In genomic region chr7:55140221-55140980, GRCh38 we compare ENCODE assay signal across 7 cellular contexts.
DNase-seq lines count a peak whose midpoint lies in the region; ATAC-seq and TF ChIP-seq lines count a peak whose summit lies in the region.

No MANE protein-coding gene starts in this region.

- DNase-seq in activated B cell treated with CpG ODN at 0.5 μM for 24 hours (no peak), myocyte (ENCODE audit: low read depth) (peak; percentile 81), endothelial cell (ENCODE audit: low spot score) (no peak), SW 1271 (lab: John Stamatoyannopoulos, UW) (no peak)
- DNase-seq in naive thymus-derived CD8-positive, alpha-beta T cell, result no peak

- H3K27me3 Mint-ChIP-seq in activated B cell treated with CpG ODN at 0.5 μM for 24 hours, result peaks cover 9% of the 10 kb centered on the region
- H3K27me3 Mint-ChIP-seq in endothelial cell (ENCODE audit: unreplicated experiment), result peaks cover 3% of the 10 kb centered on the region
- peaks cover 2 to 17% (median 10%) of the 10 kb centered on the region in 5 donors for H3K27me3 Mint-ChIP-seq in naive thymus-derived CD8-positive, alpha-beta T cell

- H3K27ac Mint-ChIP-seq in activated B cell treated with CpG ODN at 0.5 μM for 24 hours, result no peak overlapping the region
- H3K27ac Mint-ChIP-seq in endothelial cell (ENCODE audit: unreplicated experiment), result no peak overlapping the region
- H3K27ac Mint-ChIP-seq in naive thymus-derived CD8-positive, alpha-beta T cell, result no peak overlapping the region

- H3K4me1 Mint-ChIP-seq in activated B cell treated with CpG ODN at 0.5 μM for 24 hours (peaks cover 7% of the 10 kb centered on the region), endothelial cell (ENCODE audit: unreplicated experiment) (no peaks in the 10 kb centered on the region)
- no peaks in the 10 kb centered on the region for H3K4me1 Mint-ChIP-seq in naive thymus-derived CD8-positive, alpha-beta T cell

- POLR2A ChIA-PET in activated B cell treated with CpG ODN at 0.5 μM for 24 hours (lab: Charles Lee), result no interaction called here
- POLR2A ChIA-PET in naive thymus-derived CD8-positive, alpha-beta T cell (lab: Charles Lee), result no interaction called here

- ATAC-seq in GM19043 (IDR thresholded peaks at IDR 0.05; ENCODE audit: low read depth, unreplicated experiment), result peak; percentile 94
- ATAC-seq in HG02870 (IDR thresholded peaks at IDR 0.05; ENCODE audit: unreplicated experiment), result peak; percentile 100
- ATAC-seq in activated B cell treated with CpG ODN at 0.5 μM for 24 hours (ENCODE audit: low read depth), result peak; percentile 67
- no peak for ATAC-seq in naive thymus-derived CD8-positive, alpha-beta T cell

- TF ChIP-seq CTCF in activated B cell treated with CpG ODN at 0.5 μM for 24 hours (IDR thresholded peaks at IDR 0.05), result no peak
- TF ChIP-seq CTCF in endothelial cell (IDR thresholded peaks at IDR 0.05; ENCODE audit: unreplicated experiment), result no peak

- H3K9me3 Mint-ChIP-seq in activated B cell treated with CpG ODN at 0.5 μM for 24 hours, result peaks cover 11% of the 10 kb centered on the region
- no peaks in the 10 kb centered on the region for H3K9me3 Mint-ChIP-seq in endothelial cell (ENCODE audit: unreplicated experiment)
- peaks cover 0 to 16% (median 10%) of the 10 kb centered on the region in 9 donors for H3K9me3 Mint-ChIP-seq in naive thymus-derived CD8-positive, alpha-beta T cell

- no peaks in the 10 kb centered on the region for H3K36me3 Mint-ChIP-seq in activated B cell treated with CpG ODN at 0.5 μM for 24 hours (ENCODE audit: low read depth)
- H3K36me3 Mint-ChIP-seq in endothelial cell (ENCODE audit: low read depth, unreplicated experiment), result no peaks in the 10 kb centered on the region
- H3K36me3 Mint-ChIP-seq in naive thymus-derived CD8-positive, alpha-beta T cell, result peaks cover 0 to 8% (median 0%) of the 10 kb centered on the region in 3 donors

- H3K4me3 Mint-ChIP-seq in activated B cell treated with CpG ODN at 0.5 μM for 24 hours (no peak overlapping the region), endothelial cell (ENCODE audit: unreplicated experiment) (no peak overlapping the region)
- no peak overlapping the region for H3K4me3 Mint-ChIP-seq in naive thymus-derived CD8-positive, alpha-beta T cell

- CTCF ChIA-PET in activated B cell treated with CpG ODN at 0.5 μM for 24 hours (lab: Charles Lee), result no interaction called here

- intact Hi-C loops in activated B cell treated with CpG ODN at 0.5 μM for 24 hours (cut with micrococcal nuclease), result loop anchor here (5.0 kb wide), 2 partner anchors 53 to 68 kb away; no protein-coding TSS in a partner anchor

Comparison
In these comparisons a context has a peak if more than half of its experiments do, and no peak if none do; other contexts are left out.
1. ATAC-seq: peak in GM19043 (single experiment), HG02870 (single experiment) and activated B cell treated with CpG ODN at 0.5 μM for 24 hours (single experiment); none in naive thymus-derived CD8-positive, alpha-beta T cell (0 of 2).